Comparison of ENCODE assay signal across 11 cellular contexts in the genomic region with DNA sequence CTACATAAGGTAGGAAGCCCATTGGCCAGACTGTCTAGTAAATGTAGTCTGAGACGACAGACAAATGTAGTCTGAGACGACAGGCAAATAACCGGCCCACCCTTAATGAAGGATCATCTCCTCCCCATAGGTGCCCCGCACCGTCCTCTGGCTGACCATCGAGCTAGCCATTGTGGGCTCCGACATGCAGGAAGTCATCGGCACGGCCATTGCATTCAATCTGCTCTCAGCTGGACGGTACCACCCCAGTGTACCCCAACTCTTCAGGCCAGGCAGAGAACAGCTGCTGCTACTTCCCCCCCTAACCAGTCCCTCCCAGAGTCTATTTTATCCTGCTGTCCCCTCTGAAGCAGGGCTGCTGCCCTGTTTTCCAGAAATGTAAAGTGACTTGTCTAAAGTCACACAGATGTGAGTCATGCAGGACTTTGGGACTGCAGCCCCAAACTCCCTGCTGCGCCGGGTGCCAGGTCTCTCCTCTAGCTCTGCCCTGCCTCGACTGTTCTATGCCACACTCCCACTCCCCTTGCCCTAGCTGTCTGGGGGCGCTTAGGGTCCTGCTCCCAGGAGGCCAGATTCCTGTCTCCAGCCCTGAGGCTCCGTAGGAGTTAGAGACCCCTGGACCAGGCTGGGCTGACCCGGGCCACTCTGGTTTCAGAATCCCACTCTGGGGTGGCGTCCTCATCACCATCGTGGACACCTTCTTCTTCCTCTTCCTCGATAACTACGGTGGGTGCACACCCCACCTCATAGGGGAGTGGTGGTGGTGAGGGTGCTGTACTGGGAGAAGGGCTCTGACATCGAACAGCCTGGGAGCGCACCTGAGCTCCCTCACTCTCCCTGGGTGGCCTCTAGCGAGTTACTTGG. TPM values are rescaled to one million over a fixed set of nuclear protein-coding genes. Genes with fewer than 3 reads are reported as not detected.
DNase-seq lines count a peak whose midpoint lies in the region; ATAC-seq, FAIRE-seq and TF ChIP-seq lines count a peak whose summit lies in the region.
"Had no signal": no experiment of that assay in that cellular context is flagged by ENCODE, and none has a peak within 500 bp of the region (broad histone marks: within the 10 kb centered on the region; RNA-seq: fewer than 3 reads in every experiment).

No MANE protein-coding gene starts in this region.

- H3K36me3 Mint-ChIP-seq in GM23338 (ENCODE audit: low read depth) (no peaks in the 10 kb centered on the region), astrocyte (ENCODE audit: low read depth, unreplicated experiment) (no peaks in the 10 kb centered on the region)
- H3K36me3 Mint-ChIP-seq in stimulated activated memory B cell treated with anti-CD40 and anti-IgM and Interleukin-4, amounts not matched to agents 10 μg/mL and 1 μg/mL and 100 μg/mL, for 72 hours, result no peaks in the 10 kb centered on the region

- H3K9ac ChIP-seq in astrocyte (ENCODE audit: low read length), result no peak overlapping the region
- H3K9ac ChIP-seq in HepG2 (ENCODE audit: insufficient read depth, low read depth, low read length), result peak overlapping the region; percentile 58

- H3K4me3 Mint-ChIP-seq in GM23338 (peak overlapping the region; percentile 85), astrocyte (ENCODE audit: unreplicated experiment) (peak overlapping the region; percentile 57)
- peak overlapping the region; percentile 33 for H3K4me3 Mint-ChIP-seq in stimulated activated memory B cell treated with anti-CD40 and anti-IgM and Interleukin-4, amounts not matched to agents 10 μg/mL and 1 μg/mL and 100 μg/mL, for 72 hours

- H3K9me2 ChIP-seq in GM23338 (ENCODE audit: insufficient read depth), result no peaks in the 10 kb centered on the region

- TF ChIP-seq POLR2A in HepG2 (IDR thresholded peaks at IDR 0.05; ENCODE audit: insufficient read depth in 1 of 2, low read depth in 2 of 2, low read length in 2 of 2), result no peak

- H3K9me3 ChIP-seq in astrocyte (ENCODE audit: insufficient read depth, low read depth, low read length) (no peaks in the 10 kb centered on the region), HepG2 (ENCODE audit: low read length) (no peaks in the 10 kb centered on the region)

- H3K79me2 ChIP-seq in GM23338 (replicated peaks; ENCODE audit: insufficient read depth) (no peaks in the 10 kb centered on the region), astrocyte (ENCODE audit: insufficient read depth, low read length) (no peaks in the 10 kb centered on the region), HepG2 (ENCODE audit: insufficient read depth, low read length) (no peaks in the 10 kb centered on the region)

- H3K27me3 ChIP-seq in GM23338 (ENCODE audit: insufficient read depth) (peaks cover 23% of the 10 kb centered on the region), astrocyte (ENCODE audit: insufficient read depth, low read length) (peaks cover 5% of the 10 kb centered on the region), HepG2 (ENCODE audit: control insufficient read depth in 1 of 2, insufficient read depth in 2 of 2, low read length in 2 of 2) (peaks cover 10 to 28% of the 10 kb centered on the region in 2 experiments)

- H3K27ac Mint-ChIP-seq in GM23338 (no peak overlapping the region), astrocyte (ENCODE audit: unreplicated experiment) (no peak overlapping the region)
- no peak overlapping the region for H3K27ac Mint-ChIP-seq in stimulated activated memory B cell treated with anti-CD40 and anti-IgM and Interleukin-4, amounts not matched to agents 10 μg/mL and 1 μg/mL and 100 μg/mL, for 72 hours

- H4K20me1 ChIP-seq in GM23338 (replicated peaks; ENCODE audit: insufficient read depth) (no peaks in the 10 kb centered on the region), astrocyte (ENCODE audit: insufficient read depth, low read length) (no peaks in the 10 kb centered on the region), HepG2 (ENCODE audit: insufficient read depth, low read length) (no peaks in the 10 kb centered on the region)

- DNase-seq in GM23338 (ENCODE audit: low spot score), result peak; percentile 62
- no peak for DNase-seq in astrocyte (ENCODE audit: low read depth)
- no peak for DNase-seq in HepG2 (ENCODE audit: low spot score)
- no peak for DNase-seq in AG20443 (ENCODE audit: low spot score)
- no peak for DNase-seq in NOMO-1 treated with DMSO at 0.1 percent for 48 hours (lab: John Stamatoyannopoulos, UW; ENCODE audit: unreplicated experiment)
- no peak for DNase-seq in frontal cortex (ENCODE audit: low spot score in 2 of 2)
- DNase-seq: activated T-cell treated with anti-CD3 and anti-CD28 coated beads, Interleukin-2, amount 50 U/mL, for 4 hours; NCI-H226 had no signal

- H3K4me3 ChIP-seq in GM23338 (peak overlapping the region; percentile 88), astrocyte (ENCODE audit: insufficient read depth, low read depth, low read length) (no peak overlapping the region), HepG2 (replicated peaks in 1 of 3; ENCODE audit: insufficient read depth in 1 of 3, low read depth in 2 of 3, low read length in 3 of 3) (peak overlapping the region; percentile 9 to 57 (median 11); a peak in 5 of 6 replicates)

- intact Hi-C loops in HepG2 (cut with micrococcal nuclease; ENCODE audit: unreplicated experiment), result loop anchor here (1.0 to 2.0 kb wide), 2 partner anchors 16 to 86 kb away; no protein-coding TSS in a partner anchor

- H3K36me3 ChIP-seq in GM23338 (ENCODE audit: insufficient read depth), result no peaks in the 10 kb centered on the region
- no peaks in the 10 kb centered on the region for H3K36me3 ChIP-seq in astrocyte (ENCODE audit: insufficient read depth, low read length)
- H3K36me3 ChIP-seq in HepG2 (replicated peaks in 1 of 2; ENCODE audit: control insufficient read depth in 1 of 2, insufficient read depth in 2 of 2, low read length in 2 of 2), result no peaks in the 10 kb centered on the region

- CTCF ChIA-PET in HepG2 (lab: Yijun Ruan, JAX; ENCODE audit: low intra/inter-chr PET ratio, low total read pairs), result no interaction called here

- in situ Hi-C loops in HepG2 (cut with HindIII; ENCODE audit: extremely low pct_ligation_motif_present, low pct_unique_long_range_greater_than_20kb), result no loop called here

- peaks cover 9% of the 10 kb centered on the region; the same call in 1 of the 2 replicates for H3F3A ChIP-seq in GM23338 (replicated peaks; ENCODE audit: low read depth)

- TF ChIP-seq RAD21 in HepG2 (CRISPR knock-in tag; IDR thresholded peaks at IDR 0.05), result no peak; the same call in 1 of the 2 replicates

- BruUV-seq in HepG2 (replicated peaks; lab: Mats Ljungman, UMichigan), result TSS peak; percentile 79

- FAIRE-seq in astrocyte (lab: Jason Lieb, UNC), result no peak
- FAIRE-seq in HepG2 (lab: Jason Lieb, UNC), result no peak
- FAIRE-seq in frontal cortex (lab: Jason Lieb, UNC), result no peak
- FAIRE-seq: GM12891 had no signal

- POLR2A ChIA-PET in HepG2 (lab: Yijun Ruan, JAX), result interaction anchor here (0.7 to 2.6 kb wide), 14 partner anchors 10 to 117 kb away, joined by 3 to 14 read pairs (median 4); a partner anchor contains a TSS

- TF ChIP-seq CTCF in GM23338 (conservative IDR thresholded peaks at IDR 0.05; ENCODE audit: low read depth in 2 of 2) (no peak), astrocyte (IDR thresholded peaks at IDR 0.05; ENCODE audit: insufficient read depth, low read depth, low read length) (no peak), HepG2 (CRISPR knock-in tag; IDR thresholded peaks at IDR 0.05) (no peak; the same call in 1 of the 2 replicates)

- H3K27ac ChIP-seq in GM23338 (ENCODE audit: low read depth) (no peak overlapping the region), astrocyte (ENCODE audit: low read depth, low read length) (no peak overlapping the region), HepG2 (ENCODE audit: extremely low read length, insufficient read depth, low read length) (no peak overlapping the region)
- H3K27ac ChIP-seq: VCaP had no signal

- ATAC-seq in GM23338 (peak; percentile 65), HepG2 (peak; percentile 56)
- ATAC-seq in stimulated activated memory B cell treated with anti-CD40 and anti-IgM and Interleukin-4, amounts not matched to agents 10 μg/mL and 1 μg/mL and 100 μg/mL, for 72 hours, result peak; percentile 6

- H2AFZ ChIP-seq in GM23338 (peak overlapping the region; percentile 92), astrocyte (ENCODE audit: low read depth, low read length) (peak overlapping the region; percentile 91), HepG2 (ENCODE audit: low read length) (no peak overlapping the region)

- H3K4me1 ChIP-seq in GM23338 (ENCODE audit: insufficient read depth), result peaks cover 6% of the 10 kb centered on the region; the same call in 1 of the 2 replicates
- H3K4me1 ChIP-seq in astrocyte (ENCODE audit: insufficient read depth, low read length), result no peaks in the 10 kb centered on the region
- H3K4me1 ChIP-seq in HepG2 (ENCODE audit: insufficient read depth, low read length), result peaks cover 84% of the 10 kb centered on the region

- H3K4me2 ChIP-seq in GM23338 (peak overlapping the region; percentile 97), astrocyte (ENCODE audit: low read length) (peak overlapping the region; percentile 86), HepG2 (ENCODE audit: low read depth, low read length) (peak overlapping the region; percentile 87)

- peaks cover 26% of the 10 kb centered on the region for H3K27me3 Mint-ChIP-seq in GM23338 (ENCODE audit: insufficient read depth, low read depth, poor library complexity)
- H3K27me3 Mint-ChIP-seq in astrocyte (ENCODE audit: low read depth, unreplicated experiment), result peaks cover 36% of the 10 kb centered on the region
- peaks cover 12% of the 10 kb centered on the region for H3K27me3 Mint-ChIP-seq in stimulated activated memory B cell treated with anti-CD40 and anti-IgM and Interleukin-4, amounts not matched to agents 10 μg/mL and 1 μg/mL and 100 μg/mL, for 72 hours

- H3K9me3 Mint-ChIP-seq in GM23338, result no peaks in the 10 kb centered on the region
- no peaks in the 10 kb centered on the region for H3K9me3 Mint-ChIP-seq in astrocyte (ENCODE audit: unreplicated experiment)
- H3K9me3 Mint-ChIP-seq in stimulated activated memory B cell treated with anti-CD40 and anti-IgM and Interleukin-4, amounts not matched to agents 10 μg/mL and 1 μg/mL and 100 μg/mL, for 72 hours, result no peaks in the 10 kb centered on the region
- H3K9me3 Mint-ChIP-seq: activated T-cell treated with anti-CD3 and anti-CD28 coated beads, Interleukin-2, amount 50 U/mL, for 4 hours had no signal

- H3K4me1 Mint-ChIP-seq in GM23338 (peaks cover 5% of the 10 kb centered on the region; the same call in 2 of the 3 replicates), astrocyte (ENCODE audit: low read depth, unreplicated experiment) (no peaks in the 10 kb centered on the region)
- H3K4me1 Mint-ChIP-seq in stimulated activated memory B cell treated with anti-CD40 and anti-IgM and Interleukin-4, amounts not matched to agents 10 μg/mL and 1 μg/mL and 100 μg/mL, for 72 hours, result peaks cover 13% of the 10 kb centered on the region

- WGBS in HepG2 (ENCODE audit: low lambda C conversion rate), result 26% methylated on average over 22 of the region's 23 CpGs

- TF ChIP-seq EP300 in HepG2 (IDR thresholded peaks at IDR 0.05; ENCODE audit: low read depth in 2 of 2, low read length in 2 of 2) (no peak), HepG2 (CRISPR knock-in tag; IDR thresholded peaks at IDR 0.05; ENCODE audit: borderline replicate concordance) (no peak)

RNA-seq across cellular contexts. Expression of a gene that starts 4.7 kb away (rescaled TPM):
- total RNA-seq in GM23338 (2014; rRNA removed; shearing (Covaris generic)), result 0.89 TPM in 1 of 2 replicates, not detected in the other
- polyA plus RNA-seq in GM23338 (2016; fragmentation: Nextera tagmentation; extraction: Ambion mirVana), result 0.16 and 0.31 TPM in 2 replicates
- total RNA-seq in astrocyte, result not detected in 2 replicates
- total RNA-seq in HepG2 (2016; rRNA removed; fragmentation: Illumina TruSeq; extraction: Trizol), result 0.21 and 0.33 TPM in 2 replicates
- 0.26 and 0.51 TPM in 2 replicates for total RNA-seq in HepG2 (2016; cell fraction: cytosol; rRNA removed; fragmentation: Illumina TruSeq; extraction: Trizol; ENCODE audit: low read depth)
- 0.18 and 0.22 TPM in 2 replicates for total RNA-seq in HepG2 (2016; cell fraction: insoluble cytoplasmic fraction; rRNA removed; fragmentation: Illumina TruSeq; extraction: Trizol)
- 0.31 TPM in 2 replicates for total RNA-seq in HepG2 (2016; cell fraction: membrane; rRNA removed; fragmentation: Illumina TruSeq; extraction: Trizol)
- total RNA-seq in HepG2 (2016; cell fraction: nucleus; rRNA removed; fragmentation: Illumina TruSeq; extraction: Trizol), result 0.19 and 0.71 TPM in 2 replicates
- 2.3 and 2.5 TPM in 2 replicates for polyA plus RNA-seq in HepG2 (2011; rRNA removed)
- polyA plus RNA-seq in HepG2 (2011; cell fraction: cytosol; rRNA removed), result 1.1 and 1.2 TPM in 2 replicates
- polyA plus RNA-seq in HepG2 (2011; cell fraction: nucleus; rRNA removed), result 11.6 and 19.0 TPM in 2 replicates
- 1.5 and 3.8 TPM in 2 replicates for polyA plus RNA-seq in HepG2 (2012)
- polyA plus RNA-seq in HepG2 (2016; cell fraction: cytosol; fragmentation: Illumina TruSeq; extraction: Trizol; ENCODE audit: low read depth), result 0.26 and 0.40 TPM in 2 replicates
- polyA plus RNA-seq in HepG2 (2016; cell fraction: insoluble cytoplasmic fraction; fragmentation: Illumina TruSeq; extraction: Trizol; ENCODE audit: low read depth), result 0.09 and 0.23 TPM in 2 replicates
- polyA plus RNA-seq in HepG2 (2016; cell fraction: membrane; fragmentation: Illumina TruSeq; extraction: Trizol; ENCODE audit: low read depth), result 0.26 and 0.42 TPM in 2 replicates
- 0.23 and 0.79 TPM in 2 replicates for polyA plus RNA-seq in HepG2 (2016; cell fraction: nucleus; fragmentation: Illumina TruSeq; extraction: Trizol; ENCODE audit: insufficient read depth, low read depth)
- 0.14 and 2.9 TPM in 2 replicates for polyA minus RNA-seq in HepG2 (2011; rRNA and poly(A)+ RNA removed; ENCODE audit: low replicate concordance)
- 0.35 and 1.5 TPM in 2 replicates for polyA minus RNA-seq in HepG2 (2011; cell fraction: cytosol; rRNA and poly(A)+ RNA removed)
- 3.7 and 5.4 TPM in 2 replicates for polyA minus RNA-seq in HepG2 (2011; cell fraction: nucleus; rRNA and poly(A)+ RNA removed)
- total RNA-seq in frontal cortex, result 0.82 TPM

RNA-seq across cellular contexts. Expression of a gene that starts 12.9 kb away (rescaled TPM):
- 14.8 and 21.8 TPM in 2 replicates for total RNA-seq in GM23338 (2014; rRNA removed; shearing (Covaris generic))
- 6.7 and 6.9 TPM in 2 replicates for polyA plus RNA-seq in GM23338 (2016; fragmentation: Nextera tagmentation; extraction: Ambion mirVana)
- total RNA-seq in astrocyte, result 41.8 and 45.0 TPM in 2 replicates
- total RNA-seq in HepG2 (2016; rRNA removed; fragmentation: Illumina TruSeq; extraction: Trizol), result 78.5 and 91.0 TPM in 2 replicates
- 61.6 and 62.5 TPM in 2 replicates for total RNA-seq in HepG2 (2016; cell fraction: cytosol; rRNA removed; fragmentation: Illumina TruSeq; extraction: Trizol; ENCODE audit: low read depth)
- 72.7 and 92.2 TPM in 2 replicates for total RNA-seq in HepG2 (2016; cell fraction: insoluble cytoplasmic fraction; rRNA removed; fragmentation: Illumina TruSeq; extraction: Trizol)
- total RNA-seq in HepG2 (2016; cell fraction: membrane; rRNA removed; fragmentation: Illumina TruSeq; extraction: Trizol), result 98.7 and 108 TPM in 2 replicates
- 63.4 and 77.8 TPM in 2 replicates for total RNA-seq in HepG2 (2016; cell fraction: nucleus; rRNA removed; fragmentation: Illumina TruSeq; extraction: Trizol)
- polyA plus RNA-seq in HepG2 (2011; rRNA removed), result 268 and 270 TPM in 2 replicates
- polyA plus RNA-seq in HepG2 (2011; cell fraction: cytosol; rRNA removed), result 216 and 257 TPM in 2 replicates
- 595 and 749 TPM in 2 replicates for polyA plus RNA-seq in HepG2 (2011; cell fraction: nucleus; rRNA removed)
- polyA plus RNA-seq in HepG2 (2012), result 72.7 and 87.5 TPM in 2 replicates
- polyA plus RNA-seq in HepG2 (2016; cell fraction: cytosol; fragmentation: Illumina TruSeq; extraction: Trizol; ENCODE audit: low read depth), result 60.8 and 65.7 TPM in 2 replicates
- polyA plus RNA-seq in HepG2 (2016; cell fraction: insoluble cytoplasmic fraction; fragmentation: Illumina TruSeq; extraction: Trizol; ENCODE audit: low read depth), result 106 and 117 TPM in 2 replicates
- polyA plus RNA-seq in HepG2 (2016; cell fraction: membrane; fragmentation: Illumina TruSeq; extraction: Trizol; ENCODE audit: low read depth), result 114 and 123 TPM in 2 replicates
- polyA plus RNA-seq in HepG2 (2016; cell fraction: nucleus; fragmentation: Illumina TruSeq; extraction: Trizol; ENCODE audit: insufficient read depth, low read depth), result 131 and 137 TPM in 2 replicates
- 139 and 364 TPM in 2 replicates for polyA minus RNA-seq in HepG2 (2011; rRNA and poly(A)+ RNA removed; ENCODE audit: low replicate concordance)
- 88.3 and 92.0 TPM in 2 replicates for polyA minus RNA-seq in HepG2 (2011; cell fraction: cytosol; rRNA and poly(A)+ RNA removed)
- polyA minus RNA-seq in HepG2 (2011; cell fraction: nucleus; rRNA and poly(A)+ RNA removed), result 159 and 160 TPM in 2 replicates
- 7.7 TPM for total RNA-seq in frontal cortex

RNA-seq across cellular contexts. Expression of a gene that starts 30.1 kb away (rescaled TPM):
- not detected in 2 replicates for total RNA-seq in GM23338 (2014; rRNA removed; shearing (Covaris generic))
- polyA plus RNA-seq in GM23338 (2016; fragmentation: Nextera tagmentation; extraction: Ambion mirVana), result 0.15 and 0.23 TPM in 2 replicates
- total RNA-seq in astrocyte, result 0.23 TPM in 1 of 2 replicates, not detected in the other
- total RNA-seq in HepG2 (2016; rRNA removed; fragmentation: Illumina TruSeq; extraction: Trizol), result 0.22 TPM in 1 of 2 replicates, not detected in the other
- 0.35 TPM in 1 of 2 replicates, not detected in the other for total RNA-seq in HepG2 (2016; cell fraction: cytosol; rRNA removed; fragmentation: Illumina TruSeq; extraction: Trizol; ENCODE audit: low read depth)
- total RNA-seq in HepG2 (2016; cell fraction: insoluble cytoplasmic fraction; rRNA removed; fragmentation: Illumina TruSeq; extraction: Trizol), result 0.15 TPM in 1 of 2 replicates, not detected in the other
- 0.38 and 0.49 TPM in 2 replicates for total RNA-seq in HepG2 (2016; cell fraction: membrane; rRNA removed; fragmentation: Illumina TruSeq; extraction: Trizol)
- total RNA-seq in HepG2 (2016; cell fraction: nucleus; rRNA removed; fragmentation: Illumina TruSeq; extraction: Trizol), result not detected in 2 replicates
- 0.07 and 0.09 TPM in 2 replicates for polyA plus RNA-seq in HepG2 (2011; rRNA removed)
- polyA plus RNA-seq in HepG2 (2011; cell fraction: cytosol; rRNA removed), result 0.09 and 0.15 TPM in 2 replicates
- polyA plus RNA-seq in HepG2 (2011; cell fraction: nucleus; rRNA removed), result 0.48 and 0.87 TPM in 2 replicates
- polyA plus RNA-seq in HepG2 (2012), result 0.15 TPM in 1 of 2 replicates, not detected in the other
- not detected in 2 replicates for polyA plus RNA-seq in HepG2 (2016; cell fraction: cytosol; fragmentation: Illumina TruSeq; extraction: Trizol; ENCODE audit: low read depth)
- polyA plus RNA-seq in HepG2 (2016; cell fraction: insoluble cytoplasmic fraction; fragmentation: Illumina TruSeq; extraction: Trizol; ENCODE audit: low read depth), result not detected in 2 replicates
- not detected in 2 replicates for polyA plus RNA-seq in HepG2 (2016; cell fraction: membrane; fragmentation: Illumina TruSeq; extraction: Trizol; ENCODE audit: low read depth)
- polyA plus RNA-seq in HepG2 (2016; cell fraction: nucleus; fragmentation: Illumina TruSeq; extraction: Trizol; ENCODE audit: insufficient read depth, low read depth), result not detected in 2 replicates
- polyA minus RNA-seq in HepG2 (2011; rRNA and poly(A)+ RNA removed; ENCODE audit: low replicate concordance), result 0.36 TPM in 1 of 2 replicates, not detected in the other
- polyA minus RNA-seq in HepG2 (2011; cell fraction: cytosol; rRNA and poly(A)+ RNA removed), result not detected in 2 replicates
- polyA minus RNA-seq in HepG2 (2011; cell fraction: nucleus; rRNA and poly(A)+ RNA removed), result 1.4 TPM in 1 of 2 replicates, not detected in the other
- total RNA-seq in frontal cortex, result not detected
- total RNA-seq: activated T-cell treated with anti-CD3 and anti-CD28 coated beads, Interleukin-2, amount 50 U/mL, for 4 hours had no signal

RNA-seq across cellular contexts. Expression of a gene that starts 32.2 kb away (rescaled TPM):
- 5.9 and 9.2 TPM in 2 replicates for total RNA-seq in GM23338 (2014; rRNA removed; shearing (Covaris generic))
- 2.3 and 3.5 TPM in 2 replicates for polyA plus RNA-seq in GM23338 (2016; fragmentation: Nextera tagmentation; extraction: Ambion mirVana)
- not detected in 2 replicates for total RNA-seq in astrocyte
- total RNA-seq in HepG2 (2016; rRNA removed; fragmentation: Illumina TruSeq; extraction: Trizol), result 301 and 337 TPM in 2 replicates
- total RNA-seq in HepG2 (2016; cell fraction: cytosol; rRNA removed; fragmentation: Illumina TruSeq; extraction: Trizol; ENCODE audit: low read depth), result 59.0 and 67.7 TPM in 2 replicates
- total RNA-seq in HepG2 (2016; cell fraction: insoluble cytoplasmic fraction; rRNA removed; fragmentation: Illumina TruSeq; extraction: Trizol), result 281 and 313 TPM in 2 replicates
- 183 and 224 TPM in 2 replicates for total RNA-seq in HepG2 (2016; cell fraction: membrane; rRNA removed; fragmentation: Illumina TruSeq; extraction: Trizol)
- 188 and 190 TPM in 2 replicates for total RNA-seq in HepG2 (2016; cell fraction: nucleus; rRNA removed; fragmentation: Illumina TruSeq; extraction: Trizol)
- polyA plus RNA-seq in HepG2 (2011; rRNA removed), result 287 and 352 TPM in 2 replicates
- polyA plus RNA-seq in HepG2 (2011; cell fraction: cytosol; rRNA removed), result 169 and 211 TPM in 2 replicates
- 756 and 778 TPM in 2 replicates for polyA plus RNA-seq in HepG2 (2011; cell fraction: nucleus; rRNA removed)
- 201 and 249 TPM in 2 replicates for polyA plus RNA-seq in HepG2 (2012)
- 85.6 and 100 TPM in 2 replicates for polyA plus RNA-seq in HepG2 (2016; cell fraction: cytosol; fragmentation: Illumina TruSeq; extraction: Trizol; ENCODE audit: low read depth)
- 215 and 265 TPM in 2 replicates for polyA plus RNA-seq in HepG2 (2016; cell fraction: insoluble cytoplasmic fraction; fragmentation: Illumina TruSeq; extraction: Trizol; ENCODE audit: low read depth)
- 117 and 144 TPM in 2 replicates for polyA plus RNA-seq in HepG2 (2016; cell fraction: membrane; fragmentation: Illumina TruSeq; extraction: Trizol; ENCODE audit: low read depth)
- polyA plus RNA-seq in HepG2 (2016; cell fraction: nucleus; fragmentation: Illumina TruSeq; extraction: Trizol; ENCODE audit: insufficient read depth, low read depth), result 336 and 399 TPM in 2 replicates
- 0.19 and 699 TPM in 2 replicates for polyA minus RNA-seq in HepG2 (2011; rRNA and poly(A)+ RNA removed; ENCODE audit: low replicate concordance)
- 138 and 156 TPM in 2 replicates for polyA minus RNA-seq in HepG2 (2011; cell fraction: cytosol; rRNA and poly(A)+ RNA removed)
- polyA minus RNA-seq in HepG2 (2011; cell fraction: nucleus; rRNA and poly(A)+ RNA removed), result 112 and 120 TPM in 2 replicates
- not detected for total RNA-seq in frontal cortex

Comparison
In these comparisons a context has a peak if more than half of its experiments do, and no peak if none do; other contexts are left out.
1. ATAC-seq: peak in every context shown above with its lines; median percentile 65 in GM23338; 56 in HepG2; 6 in stimulated activated memory B cell treated with anti-CD40 and anti-IgM and Interleukin-4, amounts not matched to agents 10 μg/mL and 1 μg/mL and 100 μg/mL, for 72 hours.
2. H3K4me3 Mint-ChIP-seq: peak in every context shown above with its lines; median percentile 85 in GM23338; 57 in astrocyte; 33 in stimulated activated memory B cell treated with anti-CD40 and anti-IgM and Interleukin-4, amounts not matched to agents 10 μg/mL and 1 μg/mL and 100 μg/mL, for 72 hours.